24 cellular contexts compared by ENCODE assay signal in the genomic region with DNA sequence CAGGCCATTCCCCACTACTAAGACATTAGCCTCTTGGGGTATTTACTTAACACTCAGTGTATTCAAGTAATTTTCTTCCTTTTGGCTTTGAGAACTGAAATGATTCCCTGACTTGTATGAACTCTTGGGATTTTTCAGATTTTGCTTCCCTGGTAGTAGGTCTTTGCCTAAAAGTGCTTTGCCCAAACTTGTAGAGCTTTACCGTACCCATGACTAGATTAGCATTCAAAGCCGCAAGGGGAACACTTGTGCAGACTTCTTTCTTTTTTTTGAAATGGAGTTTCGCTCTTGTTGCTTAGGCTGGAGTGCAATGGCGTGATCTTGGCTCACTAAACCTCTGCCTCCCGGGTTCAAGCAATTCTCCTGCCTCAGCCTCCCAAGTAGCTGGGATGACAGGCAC.
"Had no signal": no experiment of that assay in that cellular context is flagged by ENCODE, and none has a peak within 500 bp of the region (broad histone marks: within the 10 kb centered on the region; RNA-seq: fewer than 3 reads in every experiment).

No MANE protein-coding gene starts in this region.

- H3K4me3 ChIP-seq: MG63, SJSA1, SK-N-MC had no signal

- H3K27me3 ChIP-seq: MG63, SJSA1 had no signal

- DNase-seq: IMR-90, Karpas-422, KG1, MG63, NCI-H1092, NCI-H1105 treated with DMSO at 0.1 percent for 48 hours, NCI-H1436, NCI-H187, NCI-H2029, NCI-H2081 treated with DMSO at 0.1 percent for 48 hours, NCI-H2171, NCI-H226, NCI-H446, NCI-H510A, NCI-H524 treated with DMSO at 0.1 percent for 48 hours, NCI-H69, NCI-H774, Right ventricle myocardium superior, RPMI8226, SIG-M5 had no signal

- FAIRE-seq: HepG2, RCC 7860 had no signal

- H3K9me3 ChIP-seq: MG63, SJSA1 had no signal

- H3K27ac ChIP-seq: SJSA1, SK-N-MC had no signal

- ATAC-seq: HepG2 had no signal

- H3K36me3 ChIP-seq: MG63 had no signal
